29 cellular contexts compared by ENCODE assay signal in genomic region chr3:1531981-1532380, GRCh38.
"Had no signal": no experiment of that assay in that cellular context is flagged by ENCODE, and none has a peak within 500 bp of the region (broad histone marks: within the 10 kb centered on the region; RNA-seq: fewer than 3 reads in every experiment).

No MANE protein-coding gene starts in this region.

- H3K4me3 ChIP-seq: ovary, psoas muscle, right lobe of liver, sigmoid colon, suprapubic skin, testis, tibial artery, transverse colon, upper lobe of right lung, uterus had no signal

- H3K4me1 ChIP-seq: psoas muscle, right lobe of liver, sigmoid colon, suprapubic skin, testis, tibial artery, transverse colon, upper lobe of right lung, uterus had no signal

- H3K27me3 ChIP-seq: ovary, right lobe of liver, sigmoid colon, suprapubic skin, testis, tibial artery, transverse colon, upper lobe of right lung, uterus had no signal

- ATAC-seq: naive thymus-derived CD4-positive, alpha-beta T cell; natural killer cell treated with Interleukin-12 subunit alpha and Interleukin-12 subunit beta and Interleukin-15 and Interleukin-18, amount 100 ng/mL, for 72 hours; psoas muscle; right cardiac atrium; right lobe of liver; stimulated activated memory B cell treated with anti-CD40 and anti-IgM and Interleukin-4, amounts not matched to agents 10 μg/mL and 1 μg/mL and 100 μg/mL, for 72 hours; stimulated activated naive CD8-positive, alpha-beta T cell treated with anti-CD3 and anti-CD28 coated beads, Interleukin-15, amount 100 ng/mL, for 72 hours; stimulated activated naive CD8-positive, alpha-beta T cell treated with anti-CD3 and anti-CD28 coated beads, Interleukin-15, Interleukin-2, amounts not matched to agents 100 U/mL and 50 U/mL, for 24 hours; upper lobe of right lung had no signal

- H3K9me3 Mint-ChIP-seq: stimulated activated memory B cell treated with anti-CD40 and anti-IgM and Interleukin-4, amounts not matched to agents 10 μg/mL and 1 μg/mL and 100 μg/mL, for 72 hours; type B pancreatic cell had no signal

- H3K36me3 Mint-ChIP-seq: naive thymus-derived CD4-positive, alpha-beta T cell; stimulated activated memory B cell treated with anti-CD40 and anti-IgM and Interleukin-4, amounts not matched to agents 10 μg/mL and 1 μg/mL and 100 μg/mL, for 72 hours; type B pancreatic cell had no signal

- DNase-seq: naive thymus-derived CD4-positive, alpha-beta T cell; nephron progenitor cell; occipital lobe; ovary; posterior cingulate gyrus; psoas muscle; right cardiac atrium; right lobe of liver; sigmoid colon; small intestine; stimulated activated CD4-positive, alpha-beta T cell treated with anti-CD3 and anti-CD28 coated beads, Interleukin-15, amount 100 ng/mL, for 24 hours; stimulated activated CD4-positive, alpha-beta T cell treated with anti-CD3 and anti-CD28 coated beads, Interleukin-2, amount 100 ng/mL, for 24 hours; stimulated activated CD4-positive, alpha-beta T cell treated with anti-CD3 and anti-CD28 coated beads, Interleukin-2, amount 100 ng/mL, for 48 hours; stimulated activated CD4-positive, alpha-beta T cell treated with anti-CD3 and anti-CD28 coated beads, Interleukin-4, amount 100 ng/mL, for 24 hours; stimulated activated naive CD4-positive, alpha-beta T cell; stimulated activated naive CD8-positive, alpha-beta T cell treated with anti-CD3 and anti-CD28 coated beads, Interleukin-15, amount 100 ng/mL, for 72 hours; stimulated activated naive CD8-positive, alpha-beta T cell treated with anti-CD3 and anti-CD28 coated beads, Interleukin-15, Interleukin-2, amounts not matched to agents 100 U/mL and 50 U/mL, for 24 hours; substantia nigra; testis; tibial artery; transverse colon; upper lobe of right lung; uterus had no signal

- H3K9me3 ChIP-seq: ovary, right lobe of liver, sigmoid colon, suprapubic skin, testis, tibial artery, upper lobe of right lung, uterus had no signal

- H3K27ac Mint-ChIP-seq: naive thymus-derived CD4-positive, alpha-beta T cell; natural killer cell treated with Interleukin-12 subunit alpha and Interleukin-12 subunit beta and Interleukin-15 and Interleukin-18, amount 100 ng/mL, for 72 hours; nephron progenitor cell; progenitor cell of endocrine pancreas; stimulated activated memory B cell treated with anti-CD40 and anti-IgM and Interleukin-4, amounts not matched to agents 10 μg/mL and 1 μg/mL and 100 μg/mL, for 72 hours; stimulated activated naive CD8-positive, alpha-beta T cell treated with anti-CD3 and anti-CD28 coated beads, Interleukin-15, amount 100 ng/mL, for 72 hours; type B pancreatic cell had no signal

- H3K4me3 Mint-ChIP-seq: naive thymus-derived CD4-positive, alpha-beta T cell; natural killer cell treated with Interleukin-12 subunit alpha and Interleukin-12 subunit beta and Interleukin-15 and Interleukin-18, amount 100 ng/mL, for 72 hours; nephron progenitor cell; neural crest cell; stimulated activated memory B cell treated with anti-CD40 and anti-IgM and Interleukin-4, amounts not matched to agents 10 μg/mL and 1 μg/mL and 100 μg/mL, for 72 hours; stimulated activated naive CD8-positive, alpha-beta T cell treated with anti-CD3 and anti-CD28 coated beads, Interleukin-15, amount 100 ng/mL, for 72 hours; type B pancreatic cell had no signal

- H3K36me3 ChIP-seq: ovary, right lobe of liver, sigmoid colon, suprapubic skin, tibial artery, transverse colon, upper lobe of right lung, uterus had no signal

- H3K4me1 Mint-ChIP-seq: naive thymus-derived CD4-positive, alpha-beta T cell; nephron progenitor cell; neural crest cell; stimulated activated naive CD8-positive, alpha-beta T cell treated with anti-CD3 and anti-CD28 coated beads, Interleukin-15, amount 100 ng/mL, for 72 hours had no signal

- H3K27ac ChIP-seq: ovary, psoas muscle, right lobe of liver, sigmoid colon, suprapubic skin, testis, tibial artery, transverse colon, upper lobe of right lung, uterus had no signal
